In genomic region chr18:8176105-8176504, GRCh38 we compare ENCODE assay signal across 26 cellular contexts.
DNase-seq lines count a peak whose midpoint lies in the region; ATAC-seq and TF ChIP-seq lines count a peak whose summit lies in the region.
"Had no signal": no experiment of that assay in that cellular context is flagged by ENCODE, and none has a peak within 500 bp of the region (broad histone marks: within the 10 kb centered on the region; RNA-seq: fewer than 3 reads in every experiment).

No MANE protein-coding gene starts in this region.

- no peaks in the 10 kb centered on the region for H3K9me3 ChIP-seq in prostate gland
- H3K9me3 ChIP-seq: body of pancreas, pancreas, tibial artery had no signal

- H3K4me3 ChIP-seq in prostate gland = no peak overlapping the region
- H3K4me3 ChIP-seq: body of pancreas, pancreas, smooth muscle cell, tibial artery had no signal

- intact Hi-C loops in sciatic nerve (cut with DNase I) = no loop called here
- intact Hi-C loops in prostate gland (cut with DNase I) = no loop called here

- no peaks in the 10 kb centered on the region for H3K27me3 ChIP-seq in prostate gland (replicated peaks; ENCODE audit: insufficient read depth)
- H3K27me3 ChIP-seq: body of pancreas, pancreas, tibial artery had no signal

- no peaks in the 10 kb centered on the region for H3K36me3 ChIP-seq in prostate gland
- H3K36me3 ChIP-seq: pancreas, tibial artery had no signal

- H3K4me1 Mint-ChIP-seq in natural killer cell treated with Interleukin-12 subunit alpha and Interleukin-12 subunit beta and Interleukin-15 and Interleukin-18, amount 100 ng/mL, for 72 hours (ENCODE audit: low read depth in 2 of 2) = no peaks in the 10 kb centered on the region
- H3K4me1 Mint-ChIP-seq: activated B cell treated with CpG ODN at 0.5 μM for 24 hours; activated naive CD8-positive, alpha-beta T cell treated with anti-CD3 and anti-CD28 coated beads, Interleukin-2, amount 10 ng/mL, durations not matched to agents 7 days and 5 days; naive B cell had no signal

- peak; percentile 75 for ATAC-seq in sciatic nerve
- ATAC-seq in natural killer cell treated with Interleukin-12 subunit alpha and Interleukin-12 subunit beta and Interleukin-15 and Interleukin-18, amount 100 ng/mL, for 72 hours = no peak

- H3K27ac Mint-ChIP-seq in natural killer cell treated with Interleukin-12 subunit alpha and Interleukin-12 subunit beta and Interleukin-15 and Interleukin-18, amount 100 ng/mL, for 72 hours = no peak overlapping the region
- H3K27ac Mint-ChIP-seq: activated B cell treated with CpG ODN at 0.5 μM for 24 hours; activated naive CD8-positive, alpha-beta T cell treated with anti-CD3 and anti-CD28 coated beads, Interleukin-2, amount 10 ng/mL, durations not matched to agents 7 days and 5 days; CD4-positive, alpha-beta T cell; naive B cell had no signal

- no peak for TF ChIP-seq CTCF in prostate gland (IDR thresholded peaks at IDR 0.05)

- no peaks in the 10 kb centered on the region for H3K27me3 Mint-ChIP-seq in natural killer cell treated with Interleukin-12 subunit alpha and Interleukin-12 subunit beta and Interleukin-15 and Interleukin-18, amount 100 ng/mL, for 72 hours
- H3K27me3 Mint-ChIP-seq: activated B cell treated with CpG ODN at 0.5 μM for 24 hours; activated naive CD8-positive, alpha-beta T cell treated with anti-CD3 and anti-CD28 coated beads, Interleukin-2, amount 10 ng/mL, durations not matched to agents 7 days and 5 days; CD4-positive, alpha-beta T cell; naive B cell had no signal

- DNase-seq in RPMI7951 (ENCODE audit: low read depth) (peak; percentile 34), dedifferentiated amniotic fluid mesenchymal stem cell (ENCODE audit: extremely low spot score) (peak; percentile 24), medulla oblongata (ENCODE audit: extremely low spot score) (peak; percentile 32), sciatic nerve (ENCODE audit: low spot score) (no peak), prostate gland (ENCODE audit: low spot score) (no peak), NCI-H526 (lab: John Stamatoyannopoulos, UW) (no peak), NCI-H748 (lab: John Stamatoyannopoulos, UW; ENCODE audit: unreplicated experiment) (no peak)
- no peak for DNase-seq in natural killer cell treated with Interleukin-12 subunit alpha and Interleukin-12 subunit beta and Interleukin-15 and Interleukin-18, amount 100 ng/mL, for 72 hours (ENCODE audit: low spot score)
- DNase-seq: activated B cell treated with CpG ODN at 0.5 μM for 24 hours; activated CD4-positive, alpha-beta T cell treated with anti-CD3 and anti-CD28 coated beads, Interleukin-2, amount 50 U/mL, for 48 hours; activated effector memory CD4-positive, alpha-beta T cell treated with Interleukin-2 at 50 U/mL for 16 hours; activated naive CD8-positive, alpha-beta T cell treated with anti-CD3 and anti-CD28 coated beads, Interleukin-2, amount 10 ng/mL, durations not matched to agents 7 days and 5 days; CD4-positive, alpha-beta T cell; cortex of kidney; DMS153; naive B cell; NCI-H1105 treated with DMSO at 0.1 percent for 48 hours; NCI-H2107; NCI-H510A treated with DMSO at 0.1 percent for 48 hours; stimulated activated CD4-positive, alpha-beta T cell treated with anti-CD3 and anti-CD28 coated beads, Interleukin-2, amount 100 ng/mL, for 48 hours; stimulated activated naive CD4-positive, alpha-beta T cell; T-helper 9 cell; tibial artery had no signal

- no peak overlapping the region for H3K27ac ChIP-seq in prostate gland
- H3K27ac ChIP-seq: pancreas, tibial artery had no signal

- WGBS in prostate gland = 49% methylated on average over 3 of the region's 3 CpGs

- peaks cover 2% of the 10 kb centered on the region for H3K9me3 Mint-ChIP-seq in natural killer cell treated with Interleukin-12 subunit alpha and Interleukin-12 subunit beta and Interleukin-15 and Interleukin-18, amount 100 ng/mL, for 72 hours
- H3K9me3 Mint-ChIP-seq: CD4-positive, alpha-beta T cell had no signal

- no peaks in the 10 kb centered on the region for H3K4me1 ChIP-seq in prostate gland (replicated peaks)

- no peak for TF ChIP-seq POLR2A in prostate gland (IDR thresholded peaks at IDR 0.05)

- no peak overlapping the region for H3K4me3 Mint-ChIP-seq in natural killer cell treated with Interleukin-12 subunit alpha and Interleukin-12 subunit beta and Interleukin-15 and Interleukin-18, amount 100 ng/mL, for 72 hours
- H3K4me3 Mint-ChIP-seq: activated B cell treated with CpG ODN at 0.5 μM for 24 hours; activated naive CD8-positive, alpha-beta T cell treated with anti-CD3 and anti-CD28 coated beads, Interleukin-2, amount 10 ng/mL, durations not matched to agents 7 days and 5 days; CD4-positive, alpha-beta T cell; naive B cell had no signal

- peaks cover 5% of the 10 kb centered on the region for H3K36me3 Mint-ChIP-seq in natural killer cell treated with Interleukin-12 subunit alpha and Interleukin-12 subunit beta and Interleukin-15 and Interleukin-18, amount 100 ng/mL, for 72 hours
- H3K36me3 Mint-ChIP-seq: activated naive CD8-positive, alpha-beta T cell treated with anti-CD3 and anti-CD28 coated beads, Interleukin-2, amount 10 ng/mL, durations not matched to agents 7 days and 5 days; naive B cell had no signal

Comparison
In these comparisons a context has a peak if more than half of its experiments do, and no peak if none do; other contexts are left out.
1. DNase-seq: peak in RPMI7951 (single experiment), dedifferentiated amniotic fluid mesenchymal stem cell (single experiment) and medulla oblongata (single experiment); none in sciatic nerve (single experiment), prostate gland (single experiment), natural killer cell treated with Interleukin-12 subunit alpha and Interleukin-12 subunit beta and Interleukin-15 and Interleukin-18, amount 100 ng/mL, for 72 hours (single experiment), NCI-H526 (0 of 2) and NCI-H748 (single experiment).